ENCODE assay signal across 8 cellular contexts in the genomic region with DNA sequence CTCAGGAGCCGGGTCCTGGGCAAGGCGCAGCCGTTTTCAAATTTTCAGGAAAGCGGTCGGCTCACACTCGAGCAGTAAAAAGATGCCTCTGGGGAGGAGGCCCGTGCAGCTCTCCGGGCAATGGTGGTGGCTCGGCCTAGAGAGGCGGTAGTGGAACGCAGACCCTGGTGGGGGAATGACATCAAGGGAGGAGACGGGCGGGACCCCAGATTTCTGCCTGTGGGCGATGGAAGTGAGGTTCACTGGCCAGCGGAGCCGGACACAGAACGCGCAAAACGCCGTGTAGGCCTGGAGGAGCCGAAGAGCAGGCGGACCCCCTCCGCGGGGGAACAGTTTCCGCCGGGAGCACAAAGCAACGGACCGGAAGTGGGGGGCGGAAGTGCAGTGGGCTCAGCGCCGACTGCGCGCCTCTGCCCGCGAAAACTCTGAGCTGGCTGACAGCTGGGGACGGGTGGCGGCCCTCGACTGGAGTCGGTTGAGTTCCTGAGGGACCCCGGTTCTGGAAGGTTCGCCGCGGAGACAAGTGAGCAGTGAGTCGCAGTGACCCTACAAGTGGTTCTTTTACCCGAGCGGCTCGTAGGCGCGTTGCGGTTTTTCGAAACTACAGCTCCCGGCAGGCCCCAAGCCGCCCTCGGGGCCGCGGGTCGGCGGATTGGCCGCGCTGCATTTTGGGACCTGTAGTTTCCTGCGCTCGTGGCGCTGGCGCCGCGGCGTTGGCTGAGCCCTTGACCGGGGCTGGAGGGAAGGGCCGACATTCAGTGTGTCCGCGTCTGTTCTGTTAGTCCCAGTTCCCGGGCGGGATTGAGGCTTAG.
DNase-seq lines count a peak whose midpoint lies in the region; ATAC-seq and TF ChIP-seq lines count a peak whose summit lies in the region.

A gene with protein sequence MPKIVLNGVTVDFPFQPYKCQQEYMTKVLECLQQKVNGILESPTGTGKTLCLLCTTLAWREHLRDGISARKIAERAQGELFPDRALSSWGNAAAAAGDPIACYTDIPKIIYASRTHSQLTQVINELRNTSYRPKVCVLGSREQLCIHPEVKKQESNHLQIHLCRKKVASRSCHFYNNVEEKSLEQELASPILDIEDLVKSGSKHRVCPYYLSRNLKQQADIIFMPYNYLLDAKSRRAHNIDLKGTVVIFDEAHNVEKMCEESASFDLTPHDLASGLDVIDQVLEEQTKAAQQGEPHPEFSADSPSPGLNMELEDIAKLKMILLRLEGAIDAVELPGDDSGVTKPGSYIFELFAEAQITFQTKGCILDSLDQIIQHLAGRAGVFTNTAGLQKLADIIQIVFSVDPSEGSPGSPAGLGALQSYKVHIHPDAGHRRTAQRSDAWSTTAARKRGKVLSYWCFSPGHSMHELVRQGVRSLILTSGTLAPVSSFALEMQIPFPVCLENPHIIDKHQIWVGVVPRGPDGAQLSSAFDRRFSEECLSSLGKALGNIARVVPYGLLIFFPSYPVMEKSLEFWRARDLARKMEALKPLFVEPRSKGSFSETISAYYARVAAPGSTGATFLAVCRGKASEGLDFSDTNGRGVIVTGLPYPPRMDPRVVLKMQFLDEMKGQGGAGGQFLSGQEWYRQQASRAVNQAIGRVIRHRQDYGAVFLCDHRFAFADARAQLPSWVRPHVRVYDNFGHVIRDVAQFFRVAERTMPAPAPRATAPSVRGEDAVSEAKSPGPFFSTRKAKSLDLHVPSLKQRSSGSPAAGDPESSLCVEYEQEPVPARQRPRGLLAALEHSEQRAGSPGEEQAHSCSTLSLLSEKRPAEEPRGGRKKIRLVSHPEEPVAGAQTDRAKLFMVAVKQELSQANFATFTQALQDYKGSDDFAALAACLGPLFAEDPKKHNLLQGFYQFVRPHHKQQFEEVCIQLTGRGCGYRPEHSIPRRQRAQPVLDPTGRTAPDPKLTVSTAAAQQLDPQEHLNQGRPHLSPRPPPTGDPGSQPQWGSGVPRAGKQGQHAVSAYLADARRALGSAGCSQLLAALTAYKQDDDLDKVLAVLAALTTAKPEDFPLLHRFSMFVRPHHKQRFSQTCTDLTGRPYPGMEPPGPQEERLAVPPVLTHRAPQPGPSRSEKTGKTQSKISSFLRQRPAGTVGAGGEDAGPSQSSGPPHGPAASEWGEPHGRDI (N-terminal part only) (plus strand): TSS at position 376 of the 812 bp plus-strand sequence. CDS start 1,091 bp downstream, outside the sequence.

- peak within 1 kb of the TSS; percentile 87 for H3K4me3 ChIP-seq in AG09309 (ENCODE audit: control insufficient read depth, low read depth, low read length)

- TF ChIP-seq POLR2A in GM18951 (IDR thresholded peaks at IDR 0.05; ENCODE audit: extremely low read depth, insufficient read depth, insufficient read length), result peak; percentile 75

- ATAC-seq in HG03196 (IDR thresholded peaks at IDR 0.05; ENCODE audit: unreplicated experiment), result peak; percentile 80

- no peak for TF ChIP-seq CTCF in AG09309 (IDR thresholded peaks at IDR 0.05; ENCODE audit: control insufficient read depth, insufficient read depth, low read depth, low read length, missing control alignments)

- DNase-seq in AG09309 (ENCODE audit: low read depth) (peak; percentile 69), NCI-H446 (lab: John Stamatoyannopoulos, UW) (peak; percentile 92 to 95), iris pigment epithelial cell (ENCODE audit: low read depth) (peak; percentile 96)
- DNase-seq in activated CD4-positive, CD25-positive, alpha-beta regulatory T cell treated with anti-CD3 and anti-CD28 coated beads, Interleukin-2, amount 50 U/mL, for 16 hours (ENCODE audit: low read depth, low spot score), result peak; percentile 83
- peak; percentile 83 for DNase-seq in central memory CD4-positive, alpha-beta T cell
- DNase-seq in stimulated activated CD4-positive, alpha-beta T cell treated with anti-CD3 and anti-CD28 coated beads, Interleukin-12 subunit alpha, Interleukin-12 subunit beta, amount 100 ng/mL, for 4 hours, result peak; percentile 84

- in situ Hi-C loops in GM18951 (cut with MboI; ENCODE audit: low sequenced_read_pairs, unreplicated experiment), result no loop called here

Comparison
In these comparisons a context has a peak if more than half of its experiments do, and no peak if none do; other contexts are left out.
1. Peak in every context shown above with its lines: DNase-seq, ATAC-seq and H3K4me3 ChIP-seq.